ENCODE assay signal across 9 cellular contexts in genomic region chr14:61280526-61281185, GRCh38. TPM values are rescaled to one million over a fixed set of nuclear protein-coding genes. Genes with fewer than 3 reads are reported as not detected.
DNase-seq lines count a peak whose midpoint lies in the region; ATAC-seq and TF ChIP-seq lines count a peak whose summit lies in the region.
"Had no signal": no experiment of that assay in that cellular context is flagged by ENCODE, and none has a peak within 500 bp of the region (broad histone marks: within the 10 kb centered on the region; RNA-seq: fewer than 3 reads in every experiment).

No MANE protein-coding gene starts in this region.

- ATAC-seq in omental fat pad (ENCODE audit: low FRiP score): peak; percentile 68

- peaks cover 0 to 14% (median 8%) of the 10 kb centered on the region in 5 donors for H3K27me3 ChIP-seq in subcutaneous abdominal adipose tissue (ENCODE audit: control insufficient read depth in 5 of 5, insufficient read depth in 4 of 5, low read length in 5 of 5)

- H3K4me3 ChIP-seq in foreskin fibroblast (ENCODE audit: low read depth in 1 of 2, low read length in 2 of 2): peak overlapping the region; percentile 37 to 52
- H3K4me3 ChIP-seq in subcutaneous abdominal adipose tissue (ENCODE audit: low read depth in 1 of 5, low read length in 5 of 5): peak overlapping the region in 4 of 5 donors; percentile 48 to 70 (median 66)

- DNase-seq in GM03348 (ENCODE audit: low spot score) (peak; percentile 58), NCI-H510A treated with DMSO at 0.1 percent for 48 hours (lab: John Stamatoyannopoulos, UW) (peak; percentile 74), foreskin fibroblast (peak; percentile 51 to 78), omental fat pad (ENCODE audit: low spot score) (no peak), OCI-M1 (lab: John Stamatoyannopoulos, UW) (no peak), GM19240 (ENCODE audit: insufficient read length, low spot score) (no peak)
- peak; percentile 64 to 68 for DNase-seq in activated T-helper 1 cell treated with anti-CD3 and anti-CD28 coated beads, Interleukin-2, amount 50 U/mL, for 16 hours (ENCODE audit: low read depth in 1 of 2, low spot score in 1 of 2)

- H3K27ac ChIP-seq in subcutaneous abdominal adipose tissue (ENCODE audit: low read depth, low read length): peak overlapping the region; percentile 56
- H3K27ac ChIP-seq: KMS-11 had no signal

- TF ChIP-seq CTCF in foreskin fibroblast (IDR thresholded peaks at IDR 0.05; ENCODE audit: low read depth, low read length): peak; percentile 34
- no peak for TF ChIP-seq CTCF in omental fat pad (IDR thresholded peaks at IDR 0.05)

- peak overlapping the region in 3 of 5 donors; percentile 41 to 59 (median 53) for H3K9ac ChIP-seq in subcutaneous abdominal adipose tissue (ENCODE audit: low read length in 5 of 5)
- H3K9ac ChIP-seq: KMS-11 had no signal

- H3K36me3 ChIP-seq in subcutaneous abdominal adipose tissue (ENCODE audit: control insufficient read depth in 5 of 5, insufficient read depth in 5 of 5, low read length in 5 of 5): no peaks in the 10 kb centered on the region

- peaks cover 0 to 6% (median 2%) of the 10 kb centered on the region in 5 donors for H3K9me3 ChIP-seq in subcutaneous abdominal adipose tissue (ENCODE audit: control insufficient read depth in 5 of 5, low read length in 5 of 5)

- peaks cover 4 to 27% (median 18%) of the 10 kb centered on the region in 5 donors for H3K4me1 ChIP-seq in subcutaneous abdominal adipose tissue (ENCODE audit: control insufficient read depth in 5 of 5, insufficient read depth in 5 of 5, low read length in 5 of 5)

RNA-seq across cellular contexts. Expression of gene TMEM30B, which starts 0.5 kb away (rescaled TPM):
- 1 to 10 TPM; 1.9 to 4.6 (median 2.5) TPM for total RNA-seq in omental fat pad

RNA-seq across cellular contexts. Expression of gene PRKCH, which starts 40.7 kb away (rescaled TPM):
- total RNA-seq in omental fat pad: 10 to 100 TPM; 15.7 to 74.7 (median 38.4) TPM

Comparison
In these comparisons a context has a peak if more than half of its experiments do, and no peak if none do; other contexts are left out.
1. DNase-seq: peak in GM03348 (single experiment), NCI-H510A treated with DMSO at 0.1 percent for 48 hours (single experiment), activated T-helper 1 cell treated with anti-CD3 and anti-CD28 coated beads, Interleukin-2, amount 50 U/mL, for 16 hours (2 of 2) and foreskin fibroblast (2 of 2); none in omental fat pad (single experiment), OCI-M1 (single experiment) and GM19240 (single experiment).